9 cellular contexts compared by ENCODE assay signal in the genomic region with DNA sequence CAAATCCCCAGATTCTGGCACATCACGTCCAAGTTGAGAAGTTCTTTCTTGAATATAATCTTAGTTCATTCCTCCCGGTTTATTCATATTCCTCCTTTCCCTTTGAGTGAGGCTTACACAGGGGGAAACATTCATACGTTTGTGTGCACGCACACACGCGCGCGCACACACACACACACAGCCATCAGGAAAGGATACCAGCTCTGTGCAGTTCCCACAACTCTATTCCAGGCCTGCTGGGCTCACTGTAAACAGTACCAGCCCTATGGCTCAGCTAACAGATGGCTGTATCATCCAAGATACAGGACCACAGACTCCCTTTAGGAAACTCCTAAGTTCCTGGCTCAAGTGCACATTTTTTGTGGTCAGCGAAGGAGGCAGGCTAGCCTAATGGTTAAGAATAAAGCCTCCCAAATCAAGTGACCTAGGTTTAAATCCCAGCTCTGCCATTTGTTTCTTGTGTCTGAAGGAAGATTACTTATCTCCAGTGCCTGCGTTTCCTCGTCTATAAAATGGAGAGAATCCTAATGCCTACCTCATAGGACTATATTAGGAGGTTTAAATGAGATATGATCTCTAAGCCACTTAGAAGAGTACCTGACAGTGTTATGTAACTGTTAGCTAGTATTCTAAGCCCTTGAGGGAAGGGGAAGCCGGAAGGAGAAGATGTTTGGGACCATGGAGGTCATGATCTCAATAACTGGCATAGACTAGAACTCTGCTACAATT. TPM values are rescaled to one million over a fixed set of nuclear protein-coding genes. Genes with fewer than 3 reads are reported as not detected.
A peak's percentile ranks its signal among the peaks of the same experiment; 100 is the strongest.
DNase-seq lines count a peak whose midpoint lies in the region; ATAC-seq and TF ChIP-seq lines count a peak whose summit lies in the region.
"Had no signal": no experiment of that assay in that cellular context is flagged by ENCODE, and none has a peak within 500 bp of the region (broad histone marks: within the 10 kb centered on the region; RNA-seq: fewer than 3 reads in every experiment).

No MANE protein-coding gene starts in this region.

- peak overlapping the region; percentile 67 for H3K27ac ChIP-seq in DND-41 (ENCODE audit: low read length)
- H3K27ac ChIP-seq in esophagus (ENCODE audit: low read depth in 2 of 2, low read length in 1 of 2), result peak overlapping the region; percentile 92 to 96
- H3K27ac ChIP-seq in psoas muscle, result peak overlapping the region; percentile 39

- no peak overlapping the region for H2AFZ ChIP-seq in DND-41 (ENCODE audit: low read depth, low read length)

- peak overlapping the region; percentile 87 for H3K4me2 ChIP-seq in DND-41 (ENCODE audit: insufficient read depth, low read length)

- H3K4me1 Mint-ChIP-seq in T-helper 17 cell, result peaks cover 63% of the 10 kb centered on the region

- peak overlapping the region; percentile 95 for H3K27ac Mint-ChIP-seq in T-helper 17 cell

- no peak for ATAC-seq in DND-41 (ENCODE audit: insufficient read depth, low read depth)
- no peak for ATAC-seq in T-helper 17 cell
- no peak for ATAC-seq in psoas muscle
- ATAC-seq in GM21737 (IDR thresholded peaks at IDR 0.05; ENCODE audit: unreplicated experiment), result no peak
- no peak for ATAC-seq in HG03342 (IDR thresholded peaks at IDR 0.05; ENCODE audit: unreplicated experiment)

- H3K4me3 ChIP-seq in DND-41 (ENCODE audit: low read depth in 1 of 2, low read length in 2 of 2) (peak overlapping the region in 1 of 2 experiments; percentile 88; a peak in 2 of 4 replicates), esophagus (ENCODE audit: low read depth in 1 of 2, low read length in 2 of 2) (peak overlapping the region; percentile 19 to 63), psoas muscle (peak overlapping the region; percentile 80)

- peaks cover 72% of the 10 kb centered on the region for H3K79me2 ChIP-seq in DND-41 (ENCODE audit: insufficient read depth, low read length)

- H3K9ac ChIP-seq in DND-41 (ENCODE audit: low read depth, low read length), result peak overlapping the region; percentile 76

- H3K9me3 ChIP-seq in DND-41 (ENCODE audit: insufficient read depth, low read length, severe bottlenecking) (no peaks in the 10 kb centered on the region), T-helper 17 cell (ENCODE audit: control insufficient read depth, low read length, poor library complexity, severe bottlenecking) (no peaks in the 10 kb centered on the region), esophagus (ENCODE audit: control insufficient read depth in 2 of 2, insufficient read depth in 1 of 2, low read depth in 1 of 2, low read length in 1 of 2) (no peaks in the 10 kb centered on the region), psoas muscle (no peaks in the 10 kb centered on the region)

- H3K36me3 ChIP-seq in DND-41 (ENCODE audit: insufficient read depth, low read length) (peaks cover 19% of the 10 kb centered on the region; the same call in 1 of the 2 replicates), esophagus (ENCODE audit: control insufficient read depth in 2 of 2, insufficient read depth in 2 of 2, low read length in 1 of 2) (peaks cover 0 to 1% of the 10 kb centered on the region in 2 donors), psoas muscle (ENCODE audit: insufficient read depth in 1 of 2, low read depth in 1 of 2) (peaks cover 0 to 5% of the 10 kb centered on the region in 2 donors)

- WGBS in esophagus, 2 donors, result 54 to 62% methylated on average over 12 of the region's 12 CpGs
- WGBS in psoas muscle, 3 donors, result 58 to 64% (median 62%) methylated on average over 12 of the region's 12 CpGs

- peaks cover 3% of the 10 kb centered on the region for H4K20me1 ChIP-seq in DND-41 (ENCODE audit: insufficient read depth, low read length)

- no peaks in the 10 kb centered on the region for H3K27me3 Mint-ChIP-seq in T-helper 17 cell

- no peaks in the 10 kb centered on the region for H3K36me3 Mint-ChIP-seq in T-helper 17 cell (ENCODE audit: low read depth)

- H3K4me1 ChIP-seq in DND-41 (ENCODE audit: insufficient read depth, low read length) (peaks cover 91% of the 10 kb centered on the region), esophagus (ENCODE audit: control insufficient read depth in 2 of 2, insufficient read depth in 2 of 2, low read length in 1 of 2) (peaks cover 4 to 7% of the 10 kb centered on the region in 2 donors), psoas muscle (peaks cover 43% of the 10 kb centered on the region)

- TF ChIP-seq CTCF in DND-41 (IDR thresholded peaks at IDR 0.05; ENCODE audit: borderline replicate concordance, extremely low read depth, low read length, poor library complexity, severe bottlenecking) (no peak), psoas muscle (IDR thresholded peaks at IDR 0.05) (no peak)

- H3K4me3 Mint-ChIP-seq in T-helper 17 cell, result peak overlapping the region; percentile 96

- intact Hi-C loops in psoas muscle (cut with DNase I), result loop anchor here in 1 of 2 donors (5.0 kb wide), 1 partner anchor 199 kb away; no protein-coding TSS in a partner anchor

- DNase-seq in DND-41 (no peak), T-helper 17 cell (no peak), psoas muscle (no peak), NCI-H774 (lab: John Stamatoyannopoulos, UW) (no peak)
- no peak for DNase-seq in stimulated activated CD4-positive, alpha-beta T cell treated with anti-CD3 and anti-CD28 coated beads, Interleukin-4, amount 100 ng/mL, for 1 hour
- DNase-seq: NCI-H1092 had no signal

- no peaks in the 10 kb centered on the region for H3K27me3 ChIP-seq in DND-41 (ENCODE audit: insufficient read depth, low read length, poor library complexity)
- no peaks in the 10 kb centered on the region for H3K27me3 ChIP-seq in esophagus (ENCODE audit: control insufficient read depth in 1 of 2, insufficient read depth in 2 of 2, low read length in 2 of 2)
- peaks cover 0 to 19% (median 2%) of the 10 kb centered on the region in 3 donors for H3K27me3 ChIP-seq in psoas muscle (ENCODE audit: insufficient read depth in 3 of 3, low read length in 2 of 3)

RNA-seq across cellular contexts. Expression of gene TAF8, which starts 3.7 kb away (rescaled TPM):
- total RNA-seq in T-helper 17 cell (10 to 100 TPM; 28.7 to 35.3 TPM), psoas muscle (10 to 100 TPM; 16.6 to 23.9 (median 19.9) TPM)
- polyA plus RNA-seq in esophagus (1 to 10 TPM; 6.0 to 7.5 TPM), psoas muscle (10 to 100 TPM; 11.2 to 17.9 (median 12.6) TPM)

Comparison
In these comparisons a context has a peak if more than half of its experiments do, and no peak if none do; other contexts are left out.
1. H3K27ac ChIP-seq: peak in every context shown above with its lines; median percentile 94 in esophagus; 67 in DND-41; 39 in psoas muscle.